ENCODE assay signal across 1 cellular context in genomic region chr11:6646040-6646439, GRCh38.
TF ChIP-seq lines count a peak whose summit lies in the region.

No MANE protein-coding gene starts in this region.

TF ChIP-seq in GM23338, 12 proteins besides CTCF, POLR2A, EP300 and RAD21 (continued from another document):
- no peak for TF ChIP-seq ZNF462 (CRISPR knock-in tag; IDR thresholded peaks at IDR 0.05)
- TF ChIP-seq JUNB (IDR thresholded peaks at IDR 0.05; ENCODE audit: unreplicated experiment), result no peak
- no peak for TF ChIP-seq ZNF114 (CRISPR knock-in tag; IDR thresholded peaks at IDR 0.05)
- TF ChIP-seq NANOG (IDR thresholded peaks at IDR 0.05; ENCODE audit: borderline replicate concordance), result no peak
- no peak for TF ChIP-seq EZH2phosphoT487 (IDR thresholded peaks at IDR 0.05; ENCODE audit: unreplicated experiment)
- TF ChIP-seq POLR2AphosphoS5 (IDR thresholded peaks at IDR 0.05; ENCODE audit: low read depth), result no peak
- no peak for TF ChIP-seq STAT1 (IDR thresholded peaks at IDR 0.05; ENCODE audit: unreplicated experiment)
